Comparison of ENCODE assay signal across 20 cellular contexts in the genomic region with DNA sequence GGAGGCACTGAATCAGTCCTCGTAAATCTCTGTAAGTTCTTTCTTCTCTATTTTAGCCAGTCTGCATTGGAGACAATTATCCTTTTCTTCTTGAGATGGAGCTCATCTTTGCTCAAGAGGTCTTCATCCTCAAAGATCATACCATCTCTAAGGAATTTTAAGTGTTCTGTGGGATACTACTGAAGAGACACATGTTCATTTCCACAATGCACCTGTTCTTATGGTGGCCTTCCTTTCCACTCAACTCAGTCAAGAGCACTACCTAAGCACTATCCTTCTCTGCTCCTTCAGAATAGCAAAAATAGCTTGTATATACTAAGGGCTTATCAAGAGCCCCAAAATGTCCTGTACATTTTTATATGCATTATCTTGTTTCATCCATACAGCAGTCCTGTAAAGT.
"Had no signal": no experiment of that assay in that cellular context is flagged by ENCODE, and none has a peak within 500 bp of the region (broad histone marks: within the 10 kb centered on the region; RNA-seq: fewer than 3 reads in every experiment).

No MANE protein-coding gene starts in this region.

- H3K4me3 ChIP-seq: dorsolateral prefrontal cortex, heart left ventricle, suprapubic skin, tibial artery, upper lobe of left lung, uterus had no signal

- H3K36me3 Mint-ChIP-seq: naive B cell had no signal

- ATAC-seq: esophagus mucosa, heart left ventricle, sciatic nerve had no signal

- H3K9me3 ChIP-seq: suprapubic skin, tibial artery, upper lobe of left lung, uterus had no signal

- DNase-seq: cortex of kidney; dorsolateral prefrontal cortex; effector CD8-positive, alpha-beta T cell; heart left ventricle; hippocampal formation; kidney glomerular epithelial cell; mammary epithelial cell; naive B cell; nephron progenitor cell; posterior cingulate gyrus; small intestine; stimulated activated CD4-positive, alpha-beta T cell treated with anti-CD3 and anti-CD28 coated beads, Interleukin-2, amount 100 ng/mL, for 48 hours; stimulated activated naive CD4-positive, alpha-beta T cell treated with Interleukin-2 at 50 U/mL for 16 hours; tibial artery; upper lobe of left lung; uterus had no signal

- H3K36me3 ChIP-seq: heart left ventricle, neutrophil, suprapubic skin, tibial artery, upper lobe of left lung, uterus had no signal

- H3K27ac Mint-ChIP-seq: naive B cell, nephron progenitor cell had no signal

- H3K4me1 Mint-ChIP-seq: naive B cell, nephron progenitor cell had no signal

- H3K4me1 ChIP-seq: suprapubic skin, upper lobe of left lung, uterus had no signal

- H3K27me3 ChIP-seq: dorsolateral prefrontal cortex, heart left ventricle, neutrophil, suprapubic skin, tibial artery, upper lobe of left lung, uterus had no signal

- H3K27me3 Mint-ChIP-seq: naive B cell had no signal

- H3K4me3 Mint-ChIP-seq: naive B cell, nephron progenitor cell had no signal

- H3K27ac ChIP-seq: dorsolateral prefrontal cortex, heart left ventricle, neutrophil, suprapubic skin, tibial artery, upper lobe of left lung, uterus had no signal
